ENCODE assay signal across 1 cellular context in the genomic region with DNA sequence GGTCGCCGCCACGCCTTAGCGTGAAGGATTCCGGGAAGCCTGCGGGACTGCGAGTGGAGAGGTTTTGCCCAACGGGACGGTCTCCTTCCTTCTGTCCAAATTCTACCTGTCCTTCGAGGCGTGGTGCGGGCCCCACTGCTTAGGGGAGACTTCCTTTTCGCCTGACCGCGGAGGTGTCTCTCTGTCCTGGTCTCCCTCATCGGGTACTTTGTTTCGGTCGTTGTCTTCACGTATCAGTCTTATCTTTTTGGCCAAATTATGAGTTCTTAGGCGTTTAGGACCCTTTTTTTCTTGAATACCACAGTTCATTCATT.
TF ChIP-seq lines count a peak whose summit lies in the region.

No MANE protein-coding gene starts in this region.

TF ChIP-seq in GM12878, 131 proteins besides CTCF, POLR2A, EP300 and RAD21:
- TF ChIP-seq ZBTB40 (IDR thresholded peaks at IDR 0.05; ENCODE audit: borderline replicate concordance) = no peak
- 0 out of 2 replicates have a peak, but pooled peaks have one; percentile 80 for TF ChIP-seq LARP7 (IDR thresholded peaks at IDR 0.05)
